In genomic region chr21:34603710-34604057, GRCh38 we compare ENCODE assay signal across 15 cellular contexts. TPM values are rescaled to one million over a fixed set of nuclear protein-coding genes. Genes with fewer than 3 reads are reported as not detected.
DNase-seq lines count a peak whose midpoint lies in the region; ATAC-seq and TF ChIP-seq lines count a peak whose summit lies in the region.
"Had no signal": no experiment of that assay in that cellular context is flagged by ENCODE, and none has a peak within 500 bp of the region (broad histone marks: within the 10 kb centered on the region; RNA-seq: fewer than 3 reads in every experiment).

No MANE protein-coding gene starts in this region.

- peaks cover 4 to 19% (median 15%) of the 10 kb centered on the region in 4 donors for H3K4me1 ChIP-seq in esophagus muscularis mucosa

- TF ChIP-seq POLR2A in esophagus muscularis mucosa (IDR thresholded peaks at IDR 0.05; ENCODE audit: low read depth), result no peak

- H3K27ac Mint-ChIP-seq in activated T-cell treated with anti-CD3 and anti-CD28 coated beads, Interleukin-2, amount 50 U/mL, for 72 hours, result no peak overlapping the region
- no peak overlapping the region for H3K27ac Mint-ChIP-seq in T-cell
- H3K27ac Mint-ChIP-seq: B cell, CD14-positive monocyte, H9, IgD-negative memory B cell had no signal

- peak overlapping the region in 3 of 4 donors; percentile 40 to 45 (median 40) for H3K27ac ChIP-seq in esophagus muscularis mucosa (replicated peaks in 1 of 4)
- H3K27ac ChIP-seq: A549, GM23248, PC-9 had no signal

- ATAC-seq in activated T-cell treated with anti-CD3 and anti-CD28 coated beads, Interleukin-2, amount 50 U/mL, for 72 hours (replicated peaks in 1 of 2), result no peak
- no peak for ATAC-seq in T-cell (replicated peaks in 1 of 4)

- TF ChIP-seq EP300 in esophagus muscularis mucosa (IDR thresholded peaks at IDR 0.05), result no peak

- no peaks in the 10 kb centered on the region for H3K36me3 Mint-ChIP-seq in activated T-cell treated with anti-CD3 and anti-CD28 coated beads, Interleukin-2, amount 50 U/mL, for 72 hours (ENCODE audit: insufficient read depth in 2 of 2)
- H3K36me3 Mint-ChIP-seq in T-cell, result no peaks in the 10 kb centered on the region

- peaks cover 10% of the 10 kb centered on the region for H3K4me1 Mint-ChIP-seq in activated T-cell treated with anti-CD3 and anti-CD28 coated beads, Interleukin-2, amount 50 U/mL, for 72 hours (ENCODE audit: low read depth)
- H3K4me1 Mint-ChIP-seq in T-cell, result peaks cover 0 to 3% (median 0%) of the 10 kb centered on the region in 3 donors
- H3K4me1 Mint-ChIP-seq: IgD-negative memory B cell had no signal

- POLR2A ChIA-PET in T-cell (lab: Charles Lee), result no interaction called here

- H3K36me3 ChIP-seq in esophagus muscularis mucosa, result no peaks in the 10 kb centered on the region

- peak; percentile 29 for DNase-seq in COR-L47 (lab: John Stamatoyannopoulos, UW)
- DNase-seq in NCI-H1105 treated with DMSO at 0.1 percent for 48 hours (lab: John Stamatoyannopoulos, UW), result peak; percentile 70
- DNase-seq in NCI-H748 treated with DMSO at 0.1 percent for 48 hours (lab: John Stamatoyannopoulos, UW), result peak; percentile 43
- no peak for DNase-seq in esophagus muscularis mucosa (ENCODE audit: extremely low spot score)
- no peak for DNase-seq in mucosa of gallbladder (ENCODE audit: low spot score)
- no peak for DNase-seq in activated T-cell treated with anti-CD3 and anti-CD28 coated beads, Interleukin-2, amount 50 U/mL, for 72 hours
- no peak for DNase-seq in T-cell
- DNase-seq: NCI-H226 had no signal

- no peak for TF ChIP-seq CTCF in esophagus muscularis mucosa (IDR thresholded peaks at IDR 0.05)

- intact Hi-C loops in esophagus muscularis mucosa (cut with DNase I), result no loop called here

- H3K9me3 ChIP-seq in esophagus muscularis mucosa, result no peaks in the 10 kb centered on the region
- H3K9me3 ChIP-seq: A549 had no signal

- peaks cover 5% of the 10 kb centered on the region for H3K27me3 Mint-ChIP-seq in activated T-cell treated with anti-CD3 and anti-CD28 coated beads, Interleukin-2, amount 50 U/mL, for 72 hours (ENCODE audit: low read depth)
- no peaks in the 10 kb centered on the region for H3K27me3 Mint-ChIP-seq in T-cell
- H3K27me3 Mint-ChIP-seq: B cell had no signal

- H3K4me3 ChIP-seq in esophagus muscularis mucosa, result no peak overlapping the region
- H3K4me3 ChIP-seq: A549, GM23248, PC-9 had no signal

- no peak overlapping the region for H3K4me3 Mint-ChIP-seq in activated T-cell treated with anti-CD3 and anti-CD28 coated beads, Interleukin-2, amount 50 U/mL, for 72 hours
- no peak overlapping the region for H3K4me3 Mint-ChIP-seq in T-cell
- H3K4me3 Mint-ChIP-seq: B cell, CD14-positive monocyte, H9, IgD-negative memory B cell had no signal

- no peaks in the 10 kb centered on the region for H3K27me3 ChIP-seq in esophagus muscularis mucosa

- no peaks in the 10 kb centered on the region for H3K9me3 Mint-ChIP-seq in activated T-cell treated with anti-CD3 and anti-CD28 coated beads, Interleukin-2, amount 50 U/mL, for 72 hours
- H3K9me3 Mint-ChIP-seq in T-cell, result no peaks in the 10 kb centered on the region
- H3K9me3 Mint-ChIP-seq: IgD-negative memory B cell had no signal

- CTCF ChIA-PET in T-cell (lab: Charles Lee), result no interaction called here

RNA-seq across cellular contexts. Expression of gene RCAN1, which starts 11.2 kb away (rescaled TPM):
- total RNA-seq in esophagus muscularis mucosa, result 10 to 100 TPM; 32.4 to 58.8 (median 37.9) TPM
- 30.9 TPM for total RNA-seq in mucosa of gallbladder
- total RNA-seq in activated T-cell treated with anti-CD3 and anti-CD28 coated beads, Interleukin-2, amount 50 U/mL, for 72 hours, result 10 to 100 TPM; 11.7 to 13.3 TPM
- total RNA-seq in T-cell, result 1 to 10 TPM; 5.2 to 8.2 (median 5.8) TPM

Comparison
In these comparisons a context has a peak if more than half of its experiments do, and no peak if none do; other contexts are left out.
1. DNase-seq: peak in COR-L47 (single experiment), NCI-H1105 treated with DMSO at 0.1 percent for 48 hours (single experiment) and NCI-H748 treated with DMSO at 0.1 percent for 48 hours (single experiment); none in esophagus muscularis mucosa (single experiment), mucosa of gallbladder (single experiment), activated T-cell treated with anti-CD3 and anti-CD28 coated beads, Interleukin-2, amount 50 U/mL, for 72 hours (0 of 2) and T-cell (0 of 34).